12 cellular contexts compared by ENCODE assay signal in genomic region chr1:19390166-19390850, GRCh38.
DNase-seq lines count a peak whose midpoint lies in the region; ATAC-seq, FAIRE-seq and TF ChIP-seq lines count a peak whose summit lies in the region.
"Had no signal": no experiment of that assay in that cellular context is flagged by ENCODE, and none has a peak within 500 bp of the region (broad histone marks: within the 10 kb centered on the region; RNA-seq: fewer than 3 reads in every experiment).

No MANE protein-coding gene starts in this region.

- peaks cover 39% of the 10 kb centered on the region for H3K4me1 Mint-ChIP-seq in brain
- peaks cover 31 to 87% (median 81%) of the 10 kb centered on the region in 4 donors for H3K4me1 Mint-ChIP-seq in naive thymus-derived CD8-positive, alpha-beta T cell

- H3K27me3 ChIP-seq in HepG2 (ENCODE audit: control insufficient read depth in 1 of 2, insufficient read depth in 2 of 2, low read length in 2 of 2) (no peaks in the 10 kb centered on the region), right lobe of liver (no peaks in the 10 kb centered on the region)
- H3K27me3 ChIP-seq: foreskin keratinocyte had no signal

- H3K36me3 Mint-ChIP-seq in brain: peaks cover 7% of the 10 kb centered on the region
- H3K36me3 Mint-ChIP-seq in naive thymus-derived CD8-positive, alpha-beta T cell: peaks cover 0 to 27% (median 0%) of the 10 kb centered on the region in 3 donors

- H3K9me3 Mint-ChIP-seq in brain: no peaks in the 10 kb centered on the region
- no peaks in the 10 kb centered on the region for H3K9me3 Mint-ChIP-seq in naive thymus-derived CD8-positive, alpha-beta T cell

- TF ChIP-seq POLR2A in HepG2 (IDR thresholded peaks at IDR 0.05; ENCODE audit: insufficient read depth in 1 of 2, low read depth in 2 of 2, low read length in 2 of 2): no peak
- no peak for TF ChIP-seq POLR2A in right lobe of liver (IDR thresholded peaks at IDR 0.05)
- TF ChIP-seq POLR2A in H54 (IDR thresholded peaks at IDR 0.05; ENCODE audit: low read depth, low read length): no peak

- peaks cover 66% of the 10 kb centered on the region for H3K4me1 ChIP-seq in HepG2 (ENCODE audit: insufficient read depth, low read length)
- peaks cover 0 to 23% (median 7%) of the 10 kb centered on the region in 4 donors for H3K4me1 ChIP-seq in right lobe of liver
- H3K4me1 ChIP-seq: foreskin keratinocyte had no signal

- peaks cover 10% of the 10 kb centered on the region; the same call in 1 of the 2 replicates for H4K20me1 ChIP-seq in HepG2 (ENCODE audit: insufficient read depth, low read length)

- H3K27ac Mint-ChIP-seq in brain: peak overlapping the region in 3 of 5 experiments; percentile 34 to 89 (median 79)
- peak overlapping the region; percentile 88 to 95 (median 94) for H3K27ac Mint-ChIP-seq in naive thymus-derived CD8-positive, alpha-beta T cell

- FAIRE-seq in HepG2 (lab: Jason Lieb, UNC) (no peak), H54 (lab: Jason Lieb, UNC) (no peak)

- no peak for TF ChIP-seq EP300 in HepG2 (IDR thresholded peaks at IDR 0.05; ENCODE audit: low read depth in 2 of 2, low read length in 2 of 2)
- TF ChIP-seq EP300 in HepG2 (CRISPR knock-in tag; IDR thresholded peaks at IDR 0.05; ENCODE audit: borderline replicate concordance): no peak

- TF ChIP-seq CTCF in HepG2 (CRISPR knock-in tag; IDR thresholded peaks at IDR 0.05) (no peak), right lobe of liver (IDR thresholded peaks at IDR 0.05) (no peak), brain (conservative IDR thresholded peaks at IDR 0.05) (no peak)

- intact Hi-C loops in HepG2 (cut with micrococcal nuclease; ENCODE audit: unreplicated experiment): loop anchor here (2.0 kb wide), 1 partner anchor 260 kb away; no protein-coding TSS in a partner anchor
- intact Hi-C loops in right lobe of liver (cut with DNase I): loop anchor here (5.0 to 10.0 kb wide), 2 partner anchors 62 to 194 kb away; no protein-coding TSS in a partner anchor

- H3K27ac ChIP-seq in HepG2 (ENCODE audit: extremely low read length, insufficient read depth, low read length): no peak overlapping the region
- H3K27ac ChIP-seq in right lobe of liver: no peak overlapping the region
- H3K27ac ChIP-seq: foreskin keratinocyte had no signal

- no peak overlapping the region for H3K4me3 Mint-ChIP-seq in brain
- peak overlapping the region; percentile 76 to 92 (median 84) for H3K4me3 Mint-ChIP-seq in naive thymus-derived CD8-positive, alpha-beta T cell

- TF ChIP-seq RAD21 in HepG2 (CRISPR knock-in tag; IDR thresholded peaks at IDR 0.05): no peak

- H3K4me2 ChIP-seq in HepG2 (ENCODE audit: low read depth, low read length): no peak overlapping the region

- 98% methylated on average over 19 of the region's 19 CpGs for WGBS in HepG2 (ENCODE audit: low lambda C conversion rate)
- WGBS in right lobe of liver (ENCODE audit: insufficient coverage, low coverage, low lambda C conversion rate, missing lambda C conversion rate): 75% methylated on average over 14 of the region's 19 CpGs

- DNase-seq in HepG2 (ENCODE audit: low spot score): no peak
- no peak for DNase-seq in right lobe of liver
- DNase-seq in naive thymus-derived CD8-positive, alpha-beta T cell: no peak
- DNase-seq in cerebellar nuclear complex (lab: John Stamatoyannopoulos, UW): no peak
- DNase-seq in H54 (ENCODE audit: insufficient read length, low spot score): no peak
- no peak for DNase-seq in T-helper 9 cell
- DNase-seq: activated CD4-positive, CD25-positive, alpha-beta regulatory T cell treated with anti-CD3 and anti-CD28 coated beads, Interleukin-2, amount 50 U/mL, for 72 hours; foreskin keratinocyte; NCI-H1417 treated with DMSO at 0.1 percent for 48 hours had no signal

- POLR2A ChIA-PET in HepG2 (lab: Yijun Ruan, JAX): no interaction called here
- POLR2A ChIA-PET in naive thymus-derived CD8-positive, alpha-beta T cell (lab: Charles Lee): interaction anchor here (0.7 to 1.5 kb wide), 6 partner anchors 73 to 207 kb away, joined by 3 to 10 read pairs (median 4); a partner anchor contains a TSS

- H3K27me3 Mint-ChIP-seq in brain: no peaks in the 10 kb centered on the region
- H3K27me3 Mint-ChIP-seq in naive thymus-derived CD8-positive, alpha-beta T cell: no peaks in the 10 kb centered on the region

- peaks cover 41% of the 10 kb centered on the region for H3K79me2 ChIP-seq in HepG2 (ENCODE audit: insufficient read depth, low read length)

- BruUV-seq in HepG2 (replicated peaks; lab: Mats Ljungman, UMichigan): no TSS peak

- no peaks in the 10 kb centered on the region for H3K9me3 ChIP-seq in HepG2 (ENCODE audit: low read length)
- H3K9me3 ChIP-seq in right lobe of liver: no peaks in the 10 kb centered on the region

- in situ Hi-C loops in HepG2 (cut with HindIII; ENCODE audit: extremely low pct_ligation_motif_present, low pct_unique_long_range_greater_than_20kb): no loop called here

- H3K36me3 ChIP-seq in HepG2 (replicated peaks in 1 of 2; ENCODE audit: control insufficient read depth in 1 of 2, insufficient read depth in 2 of 2, low read length in 2 of 2) (peaks cover 5 to 6% of the 10 kb centered on the region in 2 experiments; a peak in 4 of 5 replicates), right lobe of liver (no peaks in the 10 kb centered on the region)

- CTCF ChIA-PET in HepG2 (lab: Yijun Ruan, JAX; ENCODE audit: low intra/inter-chr PET ratio, low total read pairs): interaction anchor here (2.0 to 2.3 kb wide), 2 partner anchors 261 to 263 kb away, joined by 9 to 12 read pairs; no protein-coding TSS in a partner anchor

- ATAC-seq in HepG2 (no peak), right lobe of liver (no peak), HG02588 (IDR thresholded peaks at IDR 0.05; ENCODE audit: unreplicated experiment) (no peak)
- ATAC-seq in naive thymus-derived CD8-positive, alpha-beta T cell: no peak
- ATAC-seq: foreskin keratinocyte, HCT116 had no signal

- no peak overlapping the region for H2AFZ ChIP-seq in HepG2 (ENCODE audit: low read length)

- peak overlapping the region; percentile 12; the same call in 1 of the 2 replicates for H3K9ac ChIP-seq in HepG2 (ENCODE audit: insufficient read depth, low read depth, low read length)

- no peak overlapping the region for H3K4me3 ChIP-seq in HepG2 (replicated peaks in 1 of 3; ENCODE audit: insufficient read depth in 1 of 3, low read depth in 2 of 3, low read length in 3 of 3)
- no peak overlapping the region for H3K4me3 ChIP-seq in right lobe of liver

TF ChIP-seq in HepG2, 621 proteins besides CTCF, POLR2A, EP300 and RAD21:
- no peak for TF ChIP-seq SMYD3 (CRISPR knock-in tag; IDR thresholded peaks at IDR 0.05)
- no peak for TF ChIP-seq ZNF282 (IDR thresholded peaks at IDR 0.05; ENCODE audit: partially characterized antibody)
- TF ChIP-seq RAD51 (IDR thresholded peaks at IDR 0.05; ENCODE audit: borderline replicate concordance): no peak
- no peak for TF ChIP-seq FOXM1 (CRISPR knock-in tag; IDR thresholded peaks at IDR 0.05)
- no peak for TF ChIP-seq POGK (CRISPR knock-in tag; conservative IDR thresholded peaks at IDR 0.05)
- TF ChIP-seq ZMYM2 (CRISPR knock-in tag; IDR thresholded peaks at IDR 0.05): no peak
- TF ChIP-seq HOXA5 (CRISPR knock-in tag; IDR thresholded peaks at IDR 0.05): no peak
- no peak for TF ChIP-seq PRDM4 (CRISPR knock-in tag; IDR thresholded peaks at IDR 0.05; ENCODE audit: borderline replicate concordance)
- TF ChIP-seq ZSCAN31 (CRISPR knock-in tag; IDR thresholded peaks at IDR 0.05; ENCODE audit: low read depth): no peak
- no peak for TF ChIP-seq ZNF333 (CRISPR knock-in tag; IDR thresholded peaks at IDR 0.05; ENCODE audit: borderline replicate concordance)
- TF ChIP-seq AKAP8 (CRISPR knock-in tag; IDR thresholded peaks at IDR 0.05): no peak
- TF ChIP-seq RFX3 (CRISPR knock-in tag; IDR thresholded peaks at IDR 0.05): no peak
- no peak for TF ChIP-seq NKX3-1 (CRISPR knock-in tag; IDR thresholded peaks at IDR 0.05)
- no peak for TF ChIP-seq NRL (CRISPR knock-in tag; IDR thresholded peaks at IDR 0.05; ENCODE audit: borderline replicate concordance)

Comparison
In these comparisons a context has a peak if more than half of its experiments do, and no peak if none do; other contexts are left out.
1. H3K4me3 Mint-ChIP-seq: peak in naive thymus-derived CD8-positive, alpha-beta T cell (10 of 10); none in brain (0 of 5).